1 cellular context compared by ENCODE assay signal in the genomic region with DNA sequence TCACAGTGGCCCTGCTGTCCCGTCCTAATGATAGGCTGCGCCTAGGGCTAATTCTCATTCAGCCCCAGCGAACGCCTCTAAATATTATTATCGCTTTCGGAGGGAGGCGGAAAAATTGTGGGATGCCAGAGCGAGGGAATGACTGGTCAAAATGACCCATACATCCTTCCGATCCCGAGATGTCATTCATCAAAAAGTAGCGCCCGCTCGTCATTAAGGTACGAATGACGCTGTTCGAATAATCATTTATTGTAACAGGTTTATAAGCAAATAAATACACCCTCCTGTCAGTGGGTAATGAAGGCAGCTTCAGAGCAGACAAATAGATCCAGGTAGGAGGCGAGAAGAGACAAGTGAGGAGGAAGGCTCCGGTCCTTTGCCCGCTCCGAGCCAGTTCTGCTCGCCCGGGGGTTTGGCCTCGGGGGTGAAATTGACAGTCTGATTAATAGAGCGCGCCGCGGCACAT.
TF ChIP-seq lines count a peak whose summit lies in the region.

A gene (minus strand): TSS at position 167 of the 466 bp plus-strand sequence. CDS start 186 bp downstream, outside the sequence.

TF ChIP-seq in HepG2, 621 proteins besides CTCF, POLR2A, EP300 and RAD21:
- TF ChIP-seq REPIN1 (CRISPR knock-in tag; IDR thresholded peaks at IDR 0.05; ENCODE audit: borderline replicate concordance, low read depth): no peak
- no peak for TF ChIP-seq TMF1 (CRISPR knock-in tag; IDR thresholded peaks at IDR 0.05; ENCODE audit: low read depth)
- TF ChIP-seq, protein P1, sequence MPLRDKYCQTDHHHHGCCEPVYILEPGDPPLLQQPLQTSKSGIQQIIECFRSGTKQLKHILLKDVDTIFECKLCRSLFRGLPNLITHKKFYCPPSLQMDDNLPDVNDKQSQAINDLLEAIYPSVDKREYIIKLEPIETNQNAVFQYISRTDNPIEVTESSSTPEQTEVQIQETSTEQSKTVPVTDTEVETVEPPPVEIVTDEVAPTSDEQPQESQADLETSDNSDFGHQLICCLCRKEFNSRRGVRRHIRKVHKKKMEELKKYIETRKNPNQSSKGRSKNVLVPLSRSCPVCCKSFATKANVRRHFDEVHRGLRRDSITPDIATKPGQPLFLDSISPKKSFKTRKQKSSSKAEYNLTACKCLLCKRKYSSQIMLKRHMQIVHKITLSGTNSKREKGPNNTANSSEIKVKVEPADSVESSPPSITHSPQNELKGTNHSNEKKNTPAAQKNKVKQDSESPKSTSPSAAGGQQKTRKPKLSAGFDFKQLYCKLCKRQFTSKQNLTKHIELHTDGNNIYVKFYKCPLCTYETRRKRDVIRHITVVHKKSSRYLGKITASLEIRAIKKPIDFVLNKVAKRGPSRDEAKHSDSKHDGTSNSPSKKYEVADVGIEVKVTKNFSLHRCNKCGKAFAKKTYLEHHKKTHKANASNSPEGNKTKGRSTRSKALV (CRISPR knock-in tag; IDR thresholded peaks at IDR 0.05): no peak
- TF ChIP-seq NCOA5 (CRISPR knock-in tag; IDR thresholded peaks at IDR 0.05): no peak
- no peak for TF ChIP-seq ZNF496 (CRISPR knock-in tag; IDR thresholded peaks at IDR 0.05; ENCODE audit: insufficient replicate concordance)
